8 cellular contexts compared by ENCODE assay signal in genomic region chr9:136685792-136686533, GRCh38. TPM values are rescaled to one million over a fixed set of nuclear protein-coding genes. Genes with fewer than 3 reads are reported as not detected.
DNase-seq lines count a peak whose midpoint lies in the region; ATAC-seq and TF ChIP-seq lines count a peak whose summit lies in the region.

No MANE protein-coding gene starts in this region.

- peaks cover 0 to 5% of the 10 kb centered on the region in 2 donors for H3K36me3 ChIP-seq in left lung
- peaks cover 0 to 5% (median 2%) of the 10 kb centered on the region in 4 donors for H3K36me3 ChIP-seq in upper lobe of left lung

- H3K27me3 Mint-ChIP-seq in activated naive CD4-positive, alpha-beta T cell treated with anti-CD3 and anti-CD28 coated beads, Interleukin-2, amount 10 ng/mL, durations not matched to agents 7 days and 5 days = peaks cover 38% of the 10 kb centered on the region

- no peak for TF ChIP-seq EP300 in upper lobe of left lung (IDR thresholded peaks at IDR 0.05)

- intact Hi-C loops in left lung (cut with DNase I) = no loop called here

- H3K27me3 ChIP-seq in left lung (no peaks in the 10 kb centered on the region), upper lobe of left lung (no peaks in the 10 kb centered on the region)

- H3K4me3 Mint-ChIP-seq in activated naive CD4-positive, alpha-beta T cell treated with anti-CD3 and anti-CD28 coated beads, Interleukin-2, amount 10 ng/mL, durations not matched to agents 7 days and 5 days = peak overlapping the region; percentile 74

- peak overlapping the region; percentile 92 to 94 for H3K4me3 ChIP-seq in left lung
- H3K4me3 ChIP-seq in upper lobe of left lung = peak overlapping the region; percentile 66 to 88 (median 80)

- CTCF ChIA-PET in activated naive CD4-positive, alpha-beta T cell treated with anti-CD3 and anti-CD28 coated beads, Interleukin-2, amount 10 ng/mL, durations not matched to agents 7 days and 5 days (lab: Charles Lee) = interaction anchor here (1.0 to 1.4 kb wide), 2 partner anchors 14 to 42 kb away, joined by 4 to 7 read pairs; no protein-coding TSS in a partner anchor

- peaks cover 7% of the 10 kb centered on the region for H3K4me1 Mint-ChIP-seq in activated naive CD4-positive, alpha-beta T cell treated with anti-CD3 and anti-CD28 coated beads, Interleukin-2, amount 10 ng/mL, durations not matched to agents 7 days and 5 days

- ATAC-seq in left lung (peak; percentile 25), upper lobe of left lung (ENCODE audit: low FRiP score in 2 of 2) (peak; percentile 0 to 25), GM18498 (IDR thresholded peaks at IDR 0.05; ENCODE audit: unreplicated experiment) (no peak), HG03135 (IDR thresholded peaks at IDR 0.05; ENCODE audit: unreplicated experiment) (no peak), GM21723 (IDR thresholded peaks at IDR 0.05; ENCODE audit: unreplicated experiment) (no peak)

- WGBS in upper lobe of left lung, 2 donors = 20 to 30% methylated on average over 2 to 16 of the region's 19 CpGs

- H3K9me3 Mint-ChIP-seq in activated naive CD4-positive, alpha-beta T cell treated with anti-CD3 and anti-CD28 coated beads, Interleukin-2, amount 10 ng/mL, durations not matched to agents 7 days and 5 days = no peaks in the 10 kb centered on the region

- TF ChIP-seq POLR2A in upper lobe of left lung (IDR thresholded peaks at IDR 0.05) = no peak

- H3K27ac ChIP-seq in left lung (peak overlapping the region; percentile 85 to 99), upper lobe of left lung (peak overlapping the region; percentile 92 to 97 (median 94))

- no peaks in the 10 kb centered on the region for H3K36me3 Mint-ChIP-seq in activated naive CD4-positive, alpha-beta T cell treated with anti-CD3 and anti-CD28 coated beads, Interleukin-2, amount 10 ng/mL, durations not matched to agents 7 days and 5 days

- H3K27ac Mint-ChIP-seq in activated naive CD4-positive, alpha-beta T cell treated with anti-CD3 and anti-CD28 coated beads, Interleukin-2, amount 10 ng/mL, durations not matched to agents 7 days and 5 days = peak overlapping the region; percentile 11

- H3K9me3 ChIP-seq in left lung (no peaks in the 10 kb centered on the region), upper lobe of left lung (no peaks in the 10 kb centered on the region)

- H3K4me1 ChIP-seq in left lung (peaks cover 24 to 83% of the 10 kb centered on the region in 2 donors), upper lobe of left lung (peaks cover 31 to 70% (median 43%) of the 10 kb centered on the region in 4 donors)

- DNase-seq in activated naive CD4-positive, alpha-beta T cell treated with anti-CD3 and anti-CD28 coated beads, Interleukin-2, amount 10 ng/mL, durations not matched to agents 7 days and 5 days = no peak
- DNase-seq in activated naive CD4-positive, alpha-beta T cell treated with Interleukin-2 at 50 U/mL for 16 hours = no peak
- DNase-seq in astrocyte of the hippocampus (ENCODE audit: low read depth, low spot score) (peak; percentile 28), left lung (no peak), upper lobe of left lung (peak; percentile 66 to 80)

- TF ChIP-seq CTCF in left lung (IDR thresholded peaks at IDR 0.05) (no peak), upper lobe of left lung (IDR thresholded peaks at IDR 0.05) (no peak)

RNA-seq across cellular contexts. Expression of gene AGPAT2, which starts 1.3 kb away (rescaled TPM):
- 100 to 1,000 TPM; 127 to 170 TPM for total RNA-seq in left lung
- total RNA-seq in upper lobe of left lung = 100 to 1,000 TPM in 5 of 6 donors, 10 to 100 TPM in 1; 70.2 to 242 (median 140) TPM

RNA-seq across cellular contexts. Expression of gene EGFL7, which starts 23.2 kb away (rescaled TPM):
- total RNA-seq in left lung (100 to 1,000 TPM; 105 to 165 TPM), upper lobe of left lung (100 to 1,000 TPM in 5 of 6 donors, 10 to 100 TPM in 1; 77.9 to 321 (median 165) TPM)

RNA-seq across cellular contexts. Expression of gene DIPK1B, which starts 26.4 kb away (rescaled TPM):
- total RNA-seq in left lung = 10 to 100 TPM; 12.6 to 12.7 TPM
- 10 to 100 TPM in 5 of 6 donors, 1 to 10 TPM in 1; 9.7 to 24.1 (median 17.0) TPM for total RNA-seq in upper lobe of left lung

RNA-seq across cellular contexts. Expression of gene LCN10, which starts 56.8 kb away (rescaled TPM):
- total RNA-seq in left lung = 10 to 100 TPM in 1 of 2 donors, under 1 TPM in 1; 0.32 to 10.0 TPM
- 10 to 100 TPM in 1 of 6 donors, 1 to 10 TPM in 4, under 1 TPM in 1; 0.39 to 17.8 (median 2.2) TPM for total RNA-seq in upper lobe of left lung

Comparison
In these comparisons a context has a peak if more than half of its experiments do, and no peak if none do; other contexts are left out.
1. DNase-seq: peak in astrocyte of the hippocampus (single experiment) and upper lobe of left lung (2 of 2); none in activated naive CD4-positive, alpha-beta T cell treated with anti-CD3 and anti-CD28 coated beads, Interleukin-2, amount 10 ng/mL, durations not matched to agents 7 days and 5 days (single experiment), activated naive CD4-positive, alpha-beta T cell treated with Interleukin-2 at 50 U/mL for 16 hours (single experiment) and left lung (0 of 2).
2. ATAC-seq: peak in left lung (single experiment) and upper lobe of left lung (2 of 2); none in GM18498 (single experiment), HG03135 (single experiment) and GM21723 (single experiment).